In the genomic region with DNA sequence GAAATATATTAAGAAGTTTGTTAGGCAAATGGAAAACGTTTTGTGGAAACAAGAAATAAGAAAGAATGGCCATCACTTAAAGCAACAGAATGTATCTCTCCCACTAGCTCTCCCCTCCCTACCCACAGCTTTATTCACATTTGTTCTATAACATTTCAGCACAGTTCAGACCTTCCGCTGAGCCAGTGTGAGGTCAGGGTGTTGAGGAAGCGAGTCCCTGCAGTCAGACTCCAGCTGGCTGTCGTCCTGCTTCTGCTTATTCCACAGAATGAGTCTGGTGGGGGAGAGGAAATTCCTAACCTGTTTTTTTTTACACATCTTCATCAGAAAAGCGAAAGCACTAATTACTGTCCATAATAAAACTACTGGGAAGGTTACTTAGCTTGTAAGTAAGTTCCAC, we compare ENCODE assay signal across 9 cellular contexts. TPM values are rescaled to one million over a fixed set of nuclear protein-coding genes. Genes with fewer than 3 reads are reported as not detected.
DNase-seq lines count a peak whose midpoint lies in the region; ATAC-seq, FAIRE-seq and TF ChIP-seq lines count a peak whose summit lies in the region.
"Had no signal": no experiment of that assay in that cellular context is flagged by ENCODE, and none has a peak within 500 bp of the region (broad histone marks: within the 10 kb centered on the region; RNA-seq: fewer than 3 reads in every experiment).

No MANE protein-coding gene starts in this region.

- H3K4me1 ChIP-seq in sigmoid colon, result peaks cover 0 to 4% (median 0%) of the 10 kb centered on the region in 4 donors
- no peaks in the 10 kb centered on the region for H3K4me1 ChIP-seq in Caco-2

- H3K27ac Mint-ChIP-seq in activated CD4-positive, alpha-beta memory T cell treated with anti-CD3 and anti-CD28 coated beads for 36 hours, result peak overlapping the region; percentile 94
- H3K27ac Mint-ChIP-seq in Caco-2 (ENCODE audit: unreplicated experiment), result no peak overlapping the region
- H3K27ac Mint-ChIP-seq: WTC11 had no signal

- intact Hi-C loops in activated CD4-positive, alpha-beta memory T cell treated with anti-CD3 and anti-CD28 coated beads for 36 hours (cut with micrococcal nuclease), result no loop called here
- intact Hi-C loops in sigmoid colon (cut with DNase I) (no loop called here), Caco-2 (cut with micrococcal nuclease; ENCODE audit: unreplicated experiment) (no loop called here)

- H3K27me3 Mint-ChIP-seq in activated CD4-positive, alpha-beta memory T cell treated with anti-CD3 and anti-CD28 coated beads for 36 hours, result no peaks in the 10 kb centered on the region
- H3K27me3 Mint-ChIP-seq in Caco-2 (ENCODE audit: insufficient read depth, unreplicated experiment), result no peaks in the 10 kb centered on the region

- H3K4me3 ChIP-seq in foreskin fibroblast (ENCODE audit: low read depth in 1 of 2, low read length in 2 of 2), result no peak overlapping the region
- H3K4me3 ChIP-seq in sigmoid colon, result no peak overlapping the region
- H3K4me3 ChIP-seq in Caco-2 (ENCODE audit: low read depth, low read length), result no peak overlapping the region

- peaks cover 90% of the 10 kb centered on the region for H3K36me3 Mint-ChIP-seq in activated CD4-positive, alpha-beta memory T cell treated with anti-CD3 and anti-CD28 coated beads for 36 hours
- H3K36me3 Mint-ChIP-seq in Caco-2 (ENCODE audit: insufficient read depth, unreplicated experiment), result no peaks in the 10 kb centered on the region
- H3K36me3 Mint-ChIP-seq: WTC11 had no signal

- no TSS peak for BruUV-seq in Caco-2 (replicated peaks; lab: Mats Ljungman, UMichigan)

- peak overlapping the region in 1 of 4 donors; percentile 0 for H3K27ac ChIP-seq in sigmoid colon

- DNase-seq in GM18507 (ENCODE audit: extremely low spot score, insufficient read length, low read depth) (no peak), foreskin fibroblast (peak; percentile 55 to 56), sigmoid colon (peak; percentile 77), D341Med (ENCODE audit: low spot score) (no peak), Caco-2 (no peak)
- no peak for DNase-seq in activated CD4-positive, alpha-beta memory T cell treated with anti-CD3 and anti-CD28 coated beads for 36 hours
- DNase-seq: KG1 had no signal

- H3K9me3 Mint-ChIP-seq in activated CD4-positive, alpha-beta memory T cell treated with anti-CD3 and anti-CD28 coated beads for 36 hours, result no peaks in the 10 kb centered on the region
- no peaks in the 10 kb centered on the region for H3K9me3 Mint-ChIP-seq in Caco-2 (ENCODE audit: unreplicated experiment)
- H3K9me3 Mint-ChIP-seq: WTC11 had no signal

- H3K27me3 ChIP-seq in sigmoid colon (no peaks in the 10 kb centered on the region), Caco-2 (replicated peaks; ENCODE audit: control insufficient read depth, insufficient read depth, low read length) (no peaks in the 10 kb centered on the region)

- no peak for TF ChIP-seq POLR2A in sigmoid colon (IDR thresholded peaks at IDR 0.05)

- peak; percentile 92 for FAIRE-seq in GM18507 (lab: Jason Lieb, UNC)

- H3K9me3 ChIP-seq in sigmoid colon (no peaks in the 10 kb centered on the region), Caco-2 (no peaks in the 10 kb centered on the region)

- no peak for ATAC-seq in GM18909 (IDR thresholded peaks at IDR 0.05; ENCODE audit: poor library complexity, unreplicated experiment)
- ATAC-seq: WTC11 had no signal

- H3K4me3 Mint-ChIP-seq in activated CD4-positive, alpha-beta memory T cell treated with anti-CD3 and anti-CD28 coated beads for 36 hours, result peak overlapping the region; percentile 80
- no peak overlapping the region for H3K4me3 Mint-ChIP-seq in Caco-2 (ENCODE audit: unreplicated experiment)
- H3K4me3 Mint-ChIP-seq: WTC11 had no signal

- H3K36me3 ChIP-seq in sigmoid colon, result peaks cover 0 to 11% (median 0%) of the 10 kb centered on the region in 4 donors
- H3K36me3 ChIP-seq in Caco-2 (ENCODE audit: control insufficient read depth, insufficient read depth, low read length), result no peaks in the 10 kb centered on the region

- POLR2A ChIA-PET in activated CD4-positive, alpha-beta memory T cell treated with anti-CD3 and anti-CD28 coated beads for 36 hours (lab: Charles Lee), result interaction anchor here (0.6 to 10.6 kb wide), 12 partner anchors 8 to 147 kb away, joined by 3 to 127 read pairs (median 13); no protein-coding TSS in a partner anchor
- POLR2A ChIA-PET in Caco-2 (lab: Charles Lee), result no interaction called here

- peaks cover 66% of the 10 kb centered on the region for H3K4me1 Mint-ChIP-seq in activated CD4-positive, alpha-beta memory T cell treated with anti-CD3 and anti-CD28 coated beads for 36 hours (ENCODE audit: low read depth)
- no peaks in the 10 kb centered on the region for H3K4me1 Mint-ChIP-seq in Caco-2 (ENCODE audit: low read depth, unreplicated experiment)

- CTCF ChIA-PET in activated CD4-positive, alpha-beta memory T cell treated with anti-CD3 and anti-CD28 coated beads for 36 hours (lab: Charles Lee), result interaction anchor here (0.9 to 1.6 kb wide), 3 partner anchors 81 to 146 kb away, joined by 3 to 10 read pairs (median 5); no protein-coding TSS in a partner anchor
- CTCF ChIA-PET in Caco-2 (lab: Charles Lee), result no interaction called here

- TF ChIP-seq CTCF in foreskin fibroblast (IDR thresholded peaks at IDR 0.05; ENCODE audit: low read depth, low read length) (no peak), sigmoid colon (IDR thresholded peaks at IDR 0.05) (no peak), Caco-2 (IDR thresholded peaks at IDR 0.05; ENCODE audit: insufficient read depth in 1 of 2, low read depth in 1 of 2, low read length in 1 of 2, severe bottlenecking in 1 of 2, unreplicated experiment in 1 of 2) (no peak)

- TF ChIP-seq EP300 in sigmoid colon (IDR thresholded peaks at IDR 0.05), result no peak

- WGBS in sigmoid colon, 2 donors, result 37 to 64% methylated on average over 5 of the region's 5 CpGs

RNA-seq across cellular contexts. Expression of a gene that starts 39.1 kb away (rescaled TPM):
- total RNA-seq in activated CD4-positive, alpha-beta memory T cell treated with anti-CD3 and anti-CD28 coated beads for 36 hours, result 10 to 100 TPM; 71.7 to 73.6 TPM
- total RNA-seq in sigmoid colon (10 to 100 TPM; 15.3 to 18.9 (median 17.5) TPM), Caco-2 (2022) (37.3 and 39.8 TPM in 2 replicates)
- polyA plus RNA-seq in sigmoid colon, result 10 to 100 TPM; 24.6 to 53.6 (median 38.4) TPM

Comparison
In these comparisons a context has a peak if more than half of its experiments do, and no peak if none do; other contexts are left out.
1. DNase-seq: peak in foreskin fibroblast (2 of 2) and sigmoid colon (single experiment); none in GM18507 (single experiment), activated CD4-positive, alpha-beta memory T cell treated with anti-CD3 and anti-CD28 coated beads for 36 hours (single experiment), D341Med (single experiment) and Caco-2 (0 of 2).